ENCODE assay signal across 9 cellular contexts in genomic region chr19:48443731-48444128, GRCh38. TPM values are rescaled to one million over a fixed set of nuclear protein-coding genes. Genes with fewer than 3 reads are reported as not detected.
DNase-seq lines count a peak whose midpoint lies in the region; ATAC-seq and TF ChIP-seq lines count a peak whose summit lies in the region.
"Had no signal": no experiment of that assay in that cellular context is flagged by ENCODE, and none has a peak within 500 bp of the region (broad histone marks: within the 10 kb centered on the region; RNA-seq: fewer than 3 reads in every experiment).

No MANE protein-coding gene starts in this region.

- WGBS in right cardiac atrium = 39% methylated on average over 45 of the region's 45 CpGs
- WGBS in hepatocyte (ENCODE audit: low lambda C conversion rate, missing lambda C conversion rate) = 46% methylated on average over 37 of the region's 45 CpGs

- no peak for ATAC-seq in right cardiac atrium
- ATAC-seq: HCT116 had no signal

- peak overlapping the region; percentile 33 for H3K4me2 ChIP-seq in hepatocyte

- H3K4me3 ChIP-seq in right cardiac atrium (ENCODE audit: low read length) = peak overlapping the region; percentile 34
- no peak overlapping the region for H3K4me3 ChIP-seq in hepatocyte
- peak overlapping the region; percentile 82 to 93 for H3K4me3 ChIP-seq in vagina
- H3K4me3 ChIP-seq in WERI-Rb-1 (ENCODE audit: low read depth, low read length) = no peak overlapping the region
- H3K4me3 ChIP-seq: lung had no signal

- H3K27me3 ChIP-seq in right cardiac atrium (ENCODE audit: control insufficient read depth, insufficient read depth) = no peaks in the 10 kb centered on the region
- H3K27me3 ChIP-seq in hepatocyte = peaks cover 7% of the 10 kb centered on the region
- H3K27me3 ChIP-seq in vagina = no peaks in the 10 kb centered on the region
- H3K27me3 ChIP-seq in WERI-Rb-1 (ENCODE audit: insufficient read depth, low read depth, severe bottlenecking) = no peaks in the 10 kb centered on the region

- no peaks in the 10 kb centered on the region for H3K9me2 ChIP-seq in hepatocyte (replicated peaks; ENCODE audit: insufficient read depth)

- no peak for TF ChIP-seq POLR2A in vagina (IDR thresholded peaks at IDR 0.05)

- H3K27ac ChIP-seq in right cardiac atrium (ENCODE audit: low read length) (no peak overlapping the region), hepatocyte (no peak overlapping the region), vagina (no peak overlapping the region), WERI-Rb-1 (no peak overlapping the region)

- intact Hi-C loops in right cardiac atrium (cut with DNase I) = no loop called here
- intact Hi-C loops in cardiac septum (cut with DNase I) = loop anchor here (10.0 kb wide), 1 partner anchor 79 kb away; the partner anchor contains the start of genes SYNGR4 and TMEM143
- intact Hi-C loops in vagina (cut with DNase I) = no loop called here

- H2AFZ ChIP-seq in hepatocyte = no peak overlapping the region

- H4K20me1 ChIP-seq in hepatocyte (ENCODE audit: insufficient read depth, poor library complexity, severe bottlenecking) = no peaks in the 10 kb centered on the region

- H3K4me1 ChIP-seq in right cardiac atrium (ENCODE audit: control insufficient read depth, insufficient read depth, low read length) (no peaks in the 10 kb centered on the region), hepatocyte (ENCODE audit: insufficient read depth) (peaks cover 7% of the 10 kb centered on the region), vagina (peaks cover 29% of the 10 kb centered on the region)

- no peaks in the 10 kb centered on the region for H3K36me3 ChIP-seq in hepatocyte (replicated peaks; ENCODE audit: insufficient read depth, low read depth)
- peaks cover 0 to 12% of the 10 kb centered on the region in 2 donors for H3K36me3 ChIP-seq in vagina
- peaks cover 21% of the 10 kb centered on the region for H3K36me3 ChIP-seq in WERI-Rb-1

- H3K79me2 ChIP-seq in hepatocyte = peaks cover 16% of the 10 kb centered on the region

- H3K9me3 ChIP-seq in right cardiac atrium (ENCODE audit: control insufficient read depth, low read length) (no peaks in the 10 kb centered on the region), hepatocyte (ENCODE audit: low read depth) (no peaks in the 10 kb centered on the region), vagina (no peaks in the 10 kb centered on the region), WERI-Rb-1 (ENCODE audit: severe bottlenecking) (no peaks in the 10 kb centered on the region)

- TF ChIP-seq CTCF in hepatocyte (IDR thresholded peaks at IDR 0.05; ENCODE audit: poor library complexity) = no peak
- no peak for TF ChIP-seq CTCF in vagina (IDR thresholded peaks at IDR 0.05)
- no peak for TF ChIP-seq CTCF in WERI-Rb-1 (IDR thresholded peaks at IDR 0.05; ENCODE audit: low read depth, low read length)

- peak in 1 of 3 donors; percentile 66 for DNase-seq in right cardiac atrium
- DNase-seq in cardiac septum (ENCODE audit: low spot score) = no peak
- no peak for DNase-seq in hepatocyte (ENCODE audit: low spot score)
- DNase-seq in vagina (ENCODE audit: extremely low spot score in 2 of 2) = no peak
- DNase-seq in activated naive CD4-positive, alpha-beta T cell (lab: John Stamatoyannopoulos, UW) = no peak
- no peak for DNase-seq in WERI-Rb-1
- DNase-seq: activated effector memory CD4-positive, alpha-beta T cell treated with Interleukin-2 at 50 U/mL for 16 hours had no signal

RNA-seq across cellular contexts. Expression of gene GRWD1, which starts 2.1 kb away (rescaled TPM):
- total RNA-seq in right cardiac atrium (10 to 100 TPM; 16.0 to 20.4 (median 17.3) TPM), cardiac septum (17.5 TPM), hepatocyte (25.2 and 25.9 TPM in 2 replicates), vagina (20.4 TPM)
- polyA plus RNA-seq in right cardiac atrium (7.2 TPM), hepatocyte (33.1 and 36.6 TPM in 2 replicates)

RNA-seq across cellular contexts. Expression of gene KCNJ14, which starts 11.6 kb away (rescaled TPM):
- total RNA-seq in right cardiac atrium = under 1 TPM; 0.20 to 0.75 (median 0.23) TPM
- 0.16 TPM for polyA plus RNA-seq in right cardiac atrium
- total RNA-seq in cardiac septum = 0.32 TPM
- total RNA-seq in hepatocyte = 0.12 and 0.70 TPM in 2 replicates
- 0.32 and 1.1 TPM in 2 replicates for polyA plus RNA-seq in hepatocyte
- 3.7 TPM for total RNA-seq in vagina

RNA-seq across cellular contexts. Expression of gene CYTH2, which starts 25.4 kb away (rescaled TPM):
- 10 to 100 TPM; 26.0 to 35.0 (median 29.2) TPM for total RNA-seq in right cardiac atrium
- polyA plus RNA-seq in right cardiac atrium = 27.4 TPM
- total RNA-seq in cardiac septum = 46.4 TPM
- 63.1 and 69.6 TPM in 2 replicates for total RNA-seq in hepatocyte
- polyA plus RNA-seq in hepatocyte = 80.1 and 106 TPM in 2 replicates
- 87.2 TPM for total RNA-seq in vagina

RNA-seq across cellular contexts. Expression of gene GRIN2D, which starts 50.3 kb away (rescaled TPM):
- total RNA-seq in right cardiac atrium (under 1 TPM; 0.31 to 0.45 (median 0.41) TPM), cardiac septum (0.70 TPM), hepatocyte (0.40 and 1.00 TPM in 2 replicates), vagina (not detected)
- polyA plus RNA-seq in right cardiac atrium (0.18 TPM), hepatocyte (2.1 and 2.7 TPM in 2 replicates)

RNA-seq across cellular contexts. Expression of gene KDELR1, which starts 52.4 kb away (rescaled TPM):
- total RNA-seq in right cardiac atrium (100 to 1,000 TPM in 1 of 4 donors, 10 to 100 TPM in 3; 82.3 to 101 (median 90.1) TPM), cardiac septum (70.1 TPM), hepatocyte (164 and 179 TPM in 2 replicates), vagina (90.8 TPM)
- polyA plus RNA-seq in right cardiac atrium (82.4 TPM), hepatocyte (278 and 288 TPM in 2 replicates)

Comparison
In these comparisons a context has a peak if more than half of its experiments do, and no peak if none do; other contexts are left out.
1. H3K4me3 ChIP-seq: peak in right cardiac atrium (single experiment) and vagina (2 of 2); none in hepatocyte (single experiment) and WERI-Rb-1 (single experiment).